8 cellular contexts compared by ENCODE assay signal in genomic region chr9:104961238-104961637, GRCh38.
DNase-seq lines count a peak whose midpoint lies in the region; ATAC-seq lines count a peak whose summit lies in the region.

No MANE protein-coding gene starts in this region.

- peak; percentile 61 for DNase-seq in NCI-H748 (lab: John Stamatoyannopoulos, UW; ENCODE audit: unreplicated experiment)
- DNase-seq in activated CD8-positive, alpha-beta memory T cell treated with anti-CD3 and anti-CD28 coated beads, Interleukin-2, amount 50 U/mL, for 4 hours = peak; percentile 29
- peak; percentile 93 for DNase-seq in iPS DF 4.7 (ENCODE audit: extremely low read depth, low spot score)
- peak; percentile 43 for DNase-seq in stimulated activated naive CD4-positive, alpha-beta T cell treated with Interleukin-2 at 50 U/mL for 16 hours (lab: John Stamatoyannopoulos, UW)
- no peak for DNase-seq in NCI-H1930 (lab: John Stamatoyannopoulos, UW)

- ATAC-seq in GM18868 (IDR thresholded peaks at IDR 0.05; ENCODE audit: unreplicated experiment) (peak; percentile 70), HG03025 (IDR thresholded peaks at IDR 0.05; ENCODE audit: low FRiP score, unreplicated experiment) (peak; percentile 53), GM19467 (IDR thresholded peaks at IDR 0.05; ENCODE audit: unreplicated experiment) (no peak)

Comparison
In these comparisons a context has a peak if more than half of its experiments do, and no peak if none do; other contexts are left out.
1. DNase-seq: peak in NCI-H748 (single experiment), activated CD8-positive, alpha-beta memory T cell treated with anti-CD3 and anti-CD28 coated beads, Interleukin-2, amount 50 U/mL, for 4 hours (single experiment), iPS DF 4.7 (single experiment) and stimulated activated naive CD4-positive, alpha-beta T cell treated with Interleukin-2 at 50 U/mL for 16 hours (single experiment); none in NCI-H1930 (0 of 2).